ENCODE assay signal across 8 cellular contexts in the genomic region with DNA sequence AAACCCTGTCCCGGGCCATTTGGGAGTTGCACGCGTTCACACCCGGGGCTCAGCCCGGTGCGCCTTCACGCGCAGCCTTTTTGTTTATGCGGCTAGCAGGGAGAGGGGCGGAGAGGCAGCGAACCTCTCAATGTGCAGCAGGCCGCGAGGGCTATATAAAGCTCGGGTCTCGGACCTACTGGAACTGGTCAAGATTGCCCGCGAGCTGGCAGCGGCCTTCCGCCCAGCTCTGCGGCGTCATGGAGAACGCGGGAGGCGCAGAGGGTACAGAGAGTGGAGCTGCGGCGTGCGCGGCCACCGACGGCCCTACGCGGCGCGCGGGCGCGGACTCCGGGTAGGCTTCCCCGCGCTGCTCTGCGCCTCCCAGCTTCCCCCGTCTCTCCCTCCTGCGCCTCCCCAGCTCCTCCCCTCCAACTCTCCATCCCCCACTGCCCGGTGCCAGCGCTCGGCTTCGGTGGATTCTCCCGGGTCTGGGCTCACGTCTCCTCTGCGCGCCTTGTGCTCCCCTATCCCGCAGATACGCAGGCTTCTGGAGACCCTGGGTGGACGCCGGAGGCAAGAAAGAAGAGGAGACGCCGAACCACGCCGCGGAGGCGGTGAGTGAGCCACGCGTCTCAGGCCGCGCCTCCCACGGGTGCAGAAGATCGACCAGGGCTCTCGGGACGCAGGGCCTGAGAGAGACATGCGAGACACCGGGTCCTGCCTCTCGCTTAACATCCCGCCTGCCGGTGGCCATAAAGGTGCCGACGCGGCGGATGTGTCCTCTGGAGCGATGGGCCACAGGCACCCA. TPM values are rescaled to one million over a fixed set of nuclear protein-coding genes. Genes with fewer than 3 reads are reported as not detected.
DNase-seq lines count a peak whose midpoint lies in the region; ATAC-seq and TF ChIP-seq lines count a peak whose summit lies in the region.

A gene with protein sequence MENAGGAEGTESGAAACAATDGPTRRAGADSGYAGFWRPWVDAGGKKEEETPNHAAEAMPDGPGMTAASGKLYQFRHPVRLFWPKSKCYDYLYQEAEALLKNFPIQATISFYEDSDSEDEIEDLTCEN (plus strand): TSS at position 183 of the 790 bp plus-strand sequence. CDS start 57 bp downstream, at position 240.

- no peaks in the 10 kb centered on the region for H3K4me1 Mint-ChIP-seq in activated T-helper 1 cell treated with anti-CD3 and anti-CD28 coated beads, Interleukin-12 subunit alpha, Interleukin-12 subunit beta, Interleukin-2, Interleukin-4 antibody, amounts not matched to agents 30 ng/mL and 10 ng/mL and 1 ng/mL, durations not matched to agents 14 hours and 24 hours and 36 hours (ENCODE audit: low read depth)
- H3K4me1 Mint-ChIP-seq in neural crest cell, result peaks cover 9% of the 10 kb centered on the region

- peak within 1 kb of the TSS; percentile 49 for H3K4me3 Mint-ChIP-seq in activated T-helper 1 cell treated with anti-CD3 and anti-CD28 coated beads, Interleukin-12 subunit alpha, Interleukin-12 subunit beta, Interleukin-2, Interleukin-4 antibody, amounts not matched to agents 30 ng/mL and 10 ng/mL and 1 ng/mL, durations not matched to agents 14 hours and 24 hours and 36 hours
- H3K4me3 Mint-ChIP-seq in neural crest cell, result peak within 1 kb of the TSS; percentile 72

- no peak within 1 kb of the TSS for H3K27ac Mint-ChIP-seq in activated T-helper 1 cell treated with anti-CD3 and anti-CD28 coated beads, Interleukin-12 subunit alpha, Interleukin-12 subunit beta, Interleukin-2, Interleukin-4 antibody, amounts not matched to agents 30 ng/mL and 10 ng/mL and 1 ng/mL, durations not matched to agents 14 hours and 24 hours and 36 hours
- H3K27ac Mint-ChIP-seq in neural crest cell (ENCODE audit: unreplicated experiment), result no peak within 1 kb of the TSS

- peak; percentile 25 for DNase-seq in AG08396 (ENCODE audit: low spot score)
- DNase-seq in NCI-H146 (lab: John Stamatoyannopoulos, UW), result peak; percentile 90
- no peak for DNase-seq in activated T-helper 1 cell treated with anti-CD3 and anti-CD28 coated beads, Interleukin-12 subunit alpha, Interleukin-12 subunit beta, Interleukin-2, Interleukin-4 antibody, amounts not matched to agents 30 ng/mL and 10 ng/mL and 1 ng/mL, durations not matched to agents 14 hours and 24 hours and 36 hours (ENCODE audit: low spot score)
- peak; percentile 21 for DNase-seq in foreskin melanocyte
- DNase-seq in neural crest cell (ENCODE audit: low read depth, low spot score), result peak; percentile 29
- DNase-seq in effector CD4-positive, alpha-beta T cell, result no peak
- DNase-seq in NOMO-1 (lab: John Stamatoyannopoulos, UW; ENCODE audit: unreplicated experiment in 2 of 2), result no peak

- peak; percentile 71 for ATAC-seq in GM18868 (IDR thresholded peaks at IDR 0.05; ENCODE audit: unreplicated experiment)

- no peaks in the 10 kb centered on the region for H3K36me3 Mint-ChIP-seq in activated T-helper 1 cell treated with anti-CD3 and anti-CD28 coated beads, Interleukin-12 subunit alpha, Interleukin-12 subunit beta, Interleukin-2, Interleukin-4 antibody, amounts not matched to agents 30 ng/mL and 10 ng/mL and 1 ng/mL, durations not matched to agents 14 hours and 24 hours and 36 hours (ENCODE audit: low read depth)
- H3K36me3 Mint-ChIP-seq in neural crest cell (ENCODE audit: low read depth), result no peaks in the 10 kb centered on the region

- H3K9me3 Mint-ChIP-seq in activated T-helper 1 cell treated with anti-CD3 and anti-CD28 coated beads, Interleukin-12 subunit alpha, Interleukin-12 subunit beta, Interleukin-2, Interleukin-4 antibody, amounts not matched to agents 30 ng/mL and 10 ng/mL and 1 ng/mL, durations not matched to agents 14 hours and 24 hours and 36 hours, result no peaks in the 10 kb centered on the region
- no peaks in the 10 kb centered on the region for H3K9me3 Mint-ChIP-seq in neural crest cell

- H3K27me3 Mint-ChIP-seq in activated T-helper 1 cell treated with anti-CD3 and anti-CD28 coated beads, Interleukin-12 subunit alpha, Interleukin-12 subunit beta, Interleukin-2, Interleukin-4 antibody, amounts not matched to agents 30 ng/mL and 10 ng/mL and 1 ng/mL, durations not matched to agents 14 hours and 24 hours and 36 hours (ENCODE audit: insufficient read depth), result peaks cover 44% of the 10 kb centered on the region
- H3K27me3 Mint-ChIP-seq in neural crest cell (ENCODE audit: low read depth), result peaks cover 93% of the 10 kb centered on the region

- intact Hi-C loops in activated T-helper 1 cell treated with anti-CD3 and anti-CD28 coated beads, Interleukin-12 subunit alpha, Interleukin-12 subunit beta, Interleukin-2, Interleukin-4 antibody, amounts not matched to agents 30 ng/mL and 10 ng/mL and 1 ng/mL, durations not matched to agents 14 hours and 24 hours and 36 hours (cut with micrococcal nuclease), result loop anchor here (10.0 kb wide), 2 partner anchors 659 to 911 kb away; partner anchors contain the start of genes PGM3, RWDD2A and TBX18

- no peak for TF ChIP-seq CTCF in neural crest cell (conservative IDR thresholded peaks at IDR 0.05)

RNA-seq across cellular contexts. Expression of the gene that starts here (rescaled TPM):
- not detected in 2 replicates for total RNA-seq in activated T-helper 1 cell treated with anti-CD3 and anti-CD28 coated beads, Interleukin-12 subunit alpha, Interleukin-12 subunit beta, Interleukin-2, Interleukin-4 antibody, amounts not matched to agents 30 ng/mL and 10 ng/mL and 1 ng/mL, durations not matched to agents 14 hours and 24 hours and 36 hours
- total RNA-seq in neural crest cell, result 0.66 and 0.72 TPM in 2 replicates

Comparison
In these comparisons a context has a peak if more than half of its experiments do, and no peak if none do; other contexts are left out.
1. Peak in DNase-seq in neural crest cell; RNA of the gene not detected or under 1 TPM.
2. DNase-seq: peak in AG08396 (single experiment), NCI-H146 (single experiment) and foreskin melanocyte (single experiment); none in activated T-helper 1 cell treated with anti-CD3 and anti-CD28 coated beads, Interleukin-12 subunit alpha, Interleukin-12 subunit beta, Interleukin-2, Interleukin-4 antibody, amounts not matched to agents 30 ng/mL and 10 ng/mL and 1 ng/mL, durations not matched to agents 14 hours and 24 hours and 36 hours (single experiment), effector CD4-positive, alpha-beta T cell (single experiment) and NOMO-1 (0 of 2).